In genomic region chr10:6986927-6987326, GRCh38 we compare ENCODE assay signal across 24 cellular contexts.
A peak's percentile ranks its signal among the peaks of the same experiment; 100 is the strongest.
DNase-seq lines count a peak whose midpoint lies in the region; ATAC-seq, FAIRE-seq and TF ChIP-seq lines count a peak whose summit lies in the region.
"Had no signal": no experiment of that assay in that cellular context is flagged by ENCODE, and none has a peak within 500 bp of the region (broad histone marks: within the 10 kb centered on the region; RNA-seq: fewer than 3 reads in every experiment).

No MANE protein-coding gene starts in this region.

- H3K36me3 ChIP-seq in cardiac muscle cell (no peaks in the 10 kb centered on the region), endodermal cell (ENCODE audit: control insufficient read depth, insufficient read depth, low read length) (no peaks in the 10 kb centered on the region), testis (ENCODE audit: low read depth, missing control alignments) (no peaks in the 10 kb centered on the region)
- H3K36me3 ChIP-seq: SJSA1 had no signal

- H3K27ac ChIP-seq in cardiac muscle cell, result peak overlapping the region; percentile 40
- H3K27ac ChIP-seq in endodermal cell (ENCODE audit: low read depth, low read length), result peak overlapping the region; percentile 72
- no peak overlapping the region for H3K27ac ChIP-seq in testis
- H3K27ac ChIP-seq: GM23248, SJSA1 had no signal

- POLR2A ChIA-PET in naive thymus-derived CD8-positive, alpha-beta T cell (lab: Charles Lee), result no interaction called here

- no peaks in the 10 kb centered on the region for H3K27me3 ChIP-seq in cardiac muscle cell
- H3K27me3 ChIP-seq in endodermal cell (ENCODE audit: control insufficient read depth, insufficient read depth, low read length, poor library complexity, severe bottlenecking), result no peaks in the 10 kb centered on the region
- no peaks in the 10 kb centered on the region for H3K27me3 ChIP-seq in testis

- intact Hi-C loops in left ventricle myocardium superior (cut with micrococcal nuclease), result no loop called here
- intact Hi-C loops in testis (cut with DNase I; ENCODE audit: low total_unique reads), result no loop called here

- H3K4me3 Mint-ChIP-seq in endodermal cell, result no peak overlapping the region
- H3K4me3 Mint-ChIP-seq in naive thymus-derived CD8-positive, alpha-beta T cell, result no peak overlapping the region
- H3K4me3 Mint-ChIP-seq: CD8-positive, alpha-beta memory T cell; IgD-negative memory B cell had no signal

- H3K4me3 ChIP-seq in cardiac muscle cell (no peak overlapping the region), endodermal cell (ENCODE audit: low read length) (no peak overlapping the region), foreskin fibroblast (ENCODE audit: low read depth in 1 of 2, low read length in 2 of 2) (no peak overlapping the region), testis (no peak overlapping the region)
- H3K4me3 ChIP-seq: GM23248, SJSA1 had no signal

- H3K9me3 Mint-ChIP-seq in endodermal cell, result peaks cover 4% of the 10 kb centered on the region
- no peaks in the 10 kb centered on the region for H3K9me3 Mint-ChIP-seq in naive thymus-derived CD8-positive, alpha-beta T cell
- H3K9me3 Mint-ChIP-seq: CD8-positive, alpha-beta memory T cell had no signal

- DNase-seq in cardiac muscle cell (ENCODE audit: low read depth in 1 of 2, low spot score in 1 of 2) (peak in 1 of 2 donors; percentile 42), left ventricle myocardium superior (no peak), endodermal cell (no peak), pons (ENCODE audit: low spot score) (peak; percentile 36), foreskin fibroblast (no peak), testis (no peak), RCC 7860 (ENCODE audit: low spot score) (no peak)
- DNase-seq in naive thymus-derived CD8-positive, alpha-beta T cell, result no peak
- DNase-seq: AML-193; CD8-positive, alpha-beta memory T cell; GM23248; Kasumi-1; MM.1S; NCI-H1105; NCI-H2029 treated with DMSO at 0.1 percent for 48 hours; NCI-H226; NCI-H510A treated with DMSO at 0.1 percent for 48 hours; NCI-H748 treated with DMSO at 0.1 percent for 48 hours; NK-92 treated with Interleukin-12 subunit alpha and Interleukin-12 subunit beta, amount 100 ng/mL, for 24 hours had no signal

- no peak for TF ChIP-seq CTCF in cardiac muscle cell (IDR thresholded peaks at IDR 0.05; ENCODE audit: low read depth, low read length)
- TF ChIP-seq CTCF in endodermal cell (conservative IDR thresholded peaks at IDR 0.05), result no peak
- no peak for TF ChIP-seq CTCF in foreskin fibroblast (IDR thresholded peaks at IDR 0.05; ENCODE audit: low read depth, low read length)
- TF ChIP-seq CTCF in testis (IDR thresholded peaks at IDR 0.05), result no peak

- no peak for ATAC-seq in left ventricle myocardium superior
- ATAC-seq in naive thymus-derived CD8-positive, alpha-beta T cell, result no peak
- ATAC-seq: HCT116 had no signal

- no peaks in the 10 kb centered on the region for H3K27me3 Mint-ChIP-seq in endodermal cell (ENCODE audit: insufficient read depth)
- H3K27me3 Mint-ChIP-seq in naive thymus-derived CD8-positive, alpha-beta T cell, result peaks cover 0 to 4% (median 0%) of the 10 kb centered on the region in 5 donors
- H3K27me3 Mint-ChIP-seq: CD8-positive, alpha-beta memory T cell had no signal

- no peak overlapping the region for H3K27ac Mint-ChIP-seq in endodermal cell
- H3K27ac Mint-ChIP-seq in naive thymus-derived CD8-positive, alpha-beta T cell, result no peak overlapping the region
- H3K27ac Mint-ChIP-seq: IgD-negative memory B cell had no signal

- no peak for FAIRE-seq in RCC 7860 (lab: Jason Lieb, UNC)
- FAIRE-seq: G401.6, GM12892 had no signal

- H3K4me1 ChIP-seq in cardiac muscle cell (ENCODE audit: low read depth) (peaks cover 18% of the 10 kb centered on the region), endodermal cell (ENCODE audit: control insufficient read depth, insufficient read depth, low read length) (no peaks in the 10 kb centered on the region), testis (no peaks in the 10 kb centered on the region)
- H3K4me1 ChIP-seq: SJSA1 had no signal

- H3K9me3 ChIP-seq in cardiac muscle cell (ENCODE audit: low read depth), result no peaks in the 10 kb centered on the region
- no peaks in the 10 kb centered on the region for H3K9me3 ChIP-seq in endodermal cell (ENCODE audit: control insufficient read depth, low read length)
- no peaks in the 10 kb centered on the region for H3K9me3 ChIP-seq in testis
- H3K9me3 ChIP-seq: SJSA1 had no signal

- no peaks in the 10 kb centered on the region for H3K4me1 Mint-ChIP-seq in endodermal cell
- H3K4me1 Mint-ChIP-seq in naive thymus-derived CD8-positive, alpha-beta T cell, result peaks cover 0 to 11% (median 7%) of the 10 kb centered on the region in 4 donors

- no peak overlapping the region for H3K9ac ChIP-seq in endodermal cell (ENCODE audit: extremely low read depth, low read length, poor library complexity, severe bottlenecking)
- H3K9ac ChIP-seq: GM23248 had no signal

- H3K36me3 Mint-ChIP-seq in endodermal cell (ENCODE audit: low read depth), result no peaks in the 10 kb centered on the region
- peaks cover 0 to 8% (median 0%) of the 10 kb centered on the region in 3 donors for H3K36me3 Mint-ChIP-seq in naive thymus-derived CD8-positive, alpha-beta T cell
- H3K36me3 Mint-ChIP-seq: CD8-positive, alpha-beta memory T cell; IgD-negative memory B cell had no signal

- 94 to 96% methylated on average over 7 to 10 of the region's 10 CpGs for WGBS in endodermal cell (ENCODE audit: insufficient coverage in 1 of 2, insufficient read length in 1 of 2), 2 experiments
- WGBS in testis, 2 donors, result 59 to 77% methylated on average over 10 of the region's 10 CpGs

- no peak for TF ChIP-seq POLR2A in testis (IDR thresholded peaks at IDR 0.05)

Comparison
In these comparisons a context has a peak if more than half of its experiments do, and no peak if none do; other contexts are left out.
1. H3K27ac ChIP-seq: peak in cardiac muscle cell (single experiment) and endodermal cell (single experiment); none in testis (0 of 2).